29 cellular contexts compared by ENCODE assay signal in the genomic region with DNA sequence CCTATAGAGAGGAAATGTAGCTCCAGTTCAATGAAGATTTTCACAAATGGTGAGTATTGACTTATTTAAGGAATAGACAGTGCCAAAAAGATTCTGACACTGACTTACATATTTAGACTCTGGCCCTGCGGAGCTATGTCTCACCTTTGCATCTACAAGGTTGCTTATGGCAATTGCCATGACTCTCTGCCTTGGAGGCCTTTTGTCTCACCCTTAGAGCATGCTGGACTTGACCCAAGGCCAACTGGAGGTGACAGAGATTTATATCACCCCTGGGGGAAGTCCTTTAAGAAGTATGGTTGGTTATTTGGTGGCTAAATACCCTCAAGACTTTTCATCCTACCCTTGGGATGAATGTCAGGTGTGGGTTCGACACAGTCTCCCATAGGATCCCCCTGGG. TPM values are rescaled to one million over a fixed set of nuclear protein-coding genes. Genes with fewer than 3 reads are reported as not detected.
"Had no signal": no experiment of that assay in that cellular context is flagged by ENCODE, and none has a peak within 500 bp of the region (broad histone marks: within the 10 kb centered on the region; RNA-seq: fewer than 3 reads in every experiment).

No MANE protein-coding gene starts in this region.

- ATAC-seq: effector memory CD8-positive, alpha-beta T cell; esophagus mucosa; foreskin keratinocyte; gastrocnemius medialis; gastroesophageal sphincter; heart left ventricle; heart right ventricle had no signal

- H3K36me3 ChIP-seq: colonic mucosa, esophagus muscularis mucosa, esophagus squamous epithelium, gastrocnemius medialis, gastroesophageal sphincter, heart left ventricle, heart right ventricle had no signal

- H3K27ac ChIP-seq: colonic mucosa, coronary artery, dorsolateral prefrontal cortex, epithelial cell of prostate, esophagus muscularis mucosa, esophagus squamous epithelium, foreskin keratinocyte, gastrocnemius medialis, gastroesophageal sphincter, heart left ventricle, heart right ventricle had no signal

- DNase-seq: colonic mucosa; cortex of kidney; dermis blood vessel endothelial cell; dorsolateral prefrontal cortex; effector CD4-positive, alpha-beta T cell; effector CD8-positive, alpha-beta T cell; effector memory CD4-positive, alpha-beta T cell; effector memory CD8-positive, alpha-beta T cell; endodermal cell; erythroblast; esophagus squamous epithelium; foreskin fibroblast; foreskin keratinocyte; foreskin melanocyte; gastrocnemius medialis; glutamatergic neuron; head of caudate nucleus; heart left ventricle; heart right ventricle had no signal

- H3K9me3 ChIP-seq: colonic mucosa, esophagus muscularis mucosa, esophagus squamous epithelium, gastrocnemius medialis, gastroesophageal sphincter, heart left ventricle, heart right ventricle had no signal

- H3K4me1 ChIP-seq: colonic mucosa, esophagus muscularis mucosa, esophagus squamous epithelium, foreskin keratinocyte, gastrocnemius medialis, gastroesophageal sphincter, heart right ventricle had no signal

- FAIRE-seq: endometrium, endothelial cell of umbilical vein, frontal cortex had no signal

- H3K27me3 ChIP-seq: colonic mucosa, esophagus muscularis mucosa, esophagus squamous epithelium, foreskin keratinocyte, gastrocnemius medialis, gastroesophageal sphincter, heart right ventricle had no signal

- H3K4me3 ChIP-seq: colonic mucosa, coronary artery, dorsolateral prefrontal cortex, esophagus muscularis mucosa, esophagus squamous epithelium, gastrocnemius medialis, gastroesophageal sphincter, heart left ventricle, heart right ventricle had no signal

RNA-seq across cellular contexts. Expression of a gene that starts 4.5 kb away (rescaled TPM):
- polyA plus RNA-seq: endothelial cell of umbilical vein, esophagus, fibroblast of lung, foreskin keratinocyte, heart left ventricle, heart right ventricle had no signal

RNA-seq across cellular contexts. Expression of a gene that starts 52.9 kb away (rescaled TPM):
- polyA plus RNA-seq: endothelial cell of umbilical vein, esophagus, fibroblast of lung, foreskin keratinocyte, heart left ventricle, heart right ventricle had no signal
